ENCODE assay signal across 34 cellular contexts in the genomic region with DNA sequence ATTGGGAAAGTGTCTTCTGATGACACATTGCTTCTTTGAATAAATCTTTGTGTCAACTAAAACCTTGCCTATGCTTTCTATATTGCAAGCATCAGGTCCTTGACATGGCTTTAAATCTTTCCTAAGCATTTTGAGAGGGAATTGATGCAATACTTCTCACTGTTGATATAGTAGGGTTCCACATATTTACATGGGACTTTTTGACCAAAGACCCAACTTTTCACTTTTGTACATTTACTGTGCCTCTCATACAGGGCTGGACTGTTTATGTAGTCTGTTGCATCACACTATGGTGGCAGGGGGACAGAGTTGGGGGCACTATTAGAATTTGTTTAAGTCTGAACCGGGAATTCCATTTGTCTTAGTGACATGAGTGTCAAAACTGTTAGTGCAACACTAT.
"Had no signal": no experiment of that assay in that cellular context is flagged by ENCODE, and none has a peak within 500 bp of the region (broad histone marks: within the 10 kb centered on the region; RNA-seq: fewer than 3 reads in every experiment).

No MANE protein-coding gene starts in this region.

- H3K27me3 ChIP-seq: MG63 had no signal

- H3K36me3 ChIP-seq: MG63 had no signal

- H3K4me3 ChIP-seq: MG63 had no signal

- DNase-seq: Karpas-422, Kasumi-1, MG63, MM.1S, MV-4-11, NCI-H1048, NCI-H1092, NCI-H1092 treated with DMSO at 0.1 percent for 48 hours, NCI-H1105, NCI-H1105 treated with DMSO at 0.1 percent for 48 hours, NCI-H1417, NCI-H1417 treated with DMSO at 0.1 percent for 48 hours, NCI-H1436, NCI-H1436 treated with DMSO at 0.1 percent for 48 hours, NCI-H146, NCI-H1694, NCI-H1694 treated with DMSO at 0.1 percent for 48 hours, NCI-H187, NCI-H187 treated with DMSO at 0.1 percent for 48 hours, NCI-H1930, NCI-H2029, NCI-H2029 treated with DMSO at 0.1 percent for 48 hours, NCI-H2081, NCI-H2081 treated with DMSO at 0.1 percent for 48 hours, NCI-H2107, NCI-H2171, NCI-H2171 treated with DMSO at 0.1 percent for 48 hours, NCI-H2227 treated with DMSO at 0.1 percent for 48 hours, NCI-H226, NCI-H345, NCI-H446, NCI-H446 treated with DMSO at 0.1 percent for 48 hours, NCI-H510A, NCI-H510A treated with DMSO at 0.1 percent for 48 hours had no signal
